In genomic region chr12:99911076-99911475, GRCh38 we compare ENCODE assay signal across 11 cellular contexts.
DNase-seq lines count a peak whose midpoint lies in the region; ATAC-seq, FAIRE-seq and TF ChIP-seq lines count a peak whose summit lies in the region.
"Had no signal": no experiment of that assay in that cellular context is flagged by ENCODE, and none has a peak within 500 bp of the region (broad histone marks: within the 10 kb centered on the region; RNA-seq: fewer than 3 reads in every experiment).

No MANE protein-coding gene starts in this region.

- no peak for TF ChIP-seq RAD21 in A549 (conservative IDR thresholded peaks at IDR 0.05 in 1 of 2, IDR thresholded peaks at IDR 0.05 in 1 of 2)

- peak overlapping the region; percentile 27; the same call in 2 of the 3 replicates for H3K4me3 ChIP-seq in A549
- peak overlapping the region; percentile 8 to 33 (median 27) for H3K4me3 ChIP-seq in esophagus muscularis mucosa
- peak overlapping the region in 1 of 2 donors; percentile 10 for H3K4me3 ChIP-seq in muscle layer of duodenum (ENCODE audit: low read depth in 1 of 2, low read length in 2 of 2)

- DNase-seq in A549 (ENCODE audit: low read depth in 1 of 2, low spot score in 1 of 2) (peak; percentile 50 to 78), NCI-H226 (peak; percentile 88), esophagus muscularis mucosa (ENCODE audit: extremely low spot score) (no peak)
- no peak for DNase-seq in activated CD4-positive, alpha-beta T cell treated with anti-CD3 and anti-CD28 coated beads, Interleukin-2, amount 50 U/mL, for 48 hours
- DNase-seq: BE2C, NCI-H1436 treated with DMSO at 0.1 percent for 48 hours had no signal

- peak overlapping the region; percentile 88 for H3K4me2 ChIP-seq in A549

- H3K4me1 ChIP-seq in A549 (peaks cover 52% of the 10 kb centered on the region), esophagus muscularis mucosa (peaks cover 0 to 32% (median 24%) of the 10 kb centered on the region in 4 donors), muscle layer of duodenum (ENCODE audit: control insufficient read depth in 1 of 2, insufficient read depth in 2 of 2, low read length in 2 of 2) (peaks cover 0 to 6% of the 10 kb centered on the region in 2 donors)
- H3K4me1 ChIP-seq: BE2C had no signal

- no peaks in the 10 kb centered on the region for H3K27me3 ChIP-seq in esophagus muscularis mucosa
- H3K27me3 ChIP-seq in muscle layer of duodenum (ENCODE audit: low read depth, low read length): no peaks in the 10 kb centered on the region
- H3K27me3 ChIP-seq: BE2C had no signal

- no peak for TF ChIP-seq EP300 in A549 (IDR thresholded peaks at IDR 0.05)
- TF ChIP-seq EP300 in esophagus muscularis mucosa (IDR thresholded peaks at IDR 0.05): no peak

- intact Hi-C loops in esophagus muscularis mucosa (cut with DNase I): no loop called here

- H3K27ac ChIP-seq in A549 (peak overlapping the region; percentile 60 to 76), esophagus muscularis mucosa (replicated peaks in 1 of 4) (peak overlapping the region; percentile 67 to 79 (median 72)), muscle layer of duodenum (ENCODE audit: low read length) (peak overlapping the region; percentile 74)

- CTCF ChIA-PET in A549 (lab: Yijun Ruan, JAX): interaction anchor here (0.9 kb wide), 1 partner anchor 11 kb away, joined by 3 read pairs; no protein-coding TSS in a partner anchor

- POLR2A ChIA-PET in A549 (lab: Yijun Ruan, JAX): interaction anchor here (0.8 to 1.1 kb wide), 2 partner anchors 100 to 228 kb away, joined by 3 read pairs; no protein-coding TSS in a partner anchor

- H3K36me3 ChIP-seq in esophagus muscularis mucosa: no peaks in the 10 kb centered on the region
- H3K36me3 ChIP-seq in muscle layer of duodenum (ENCODE audit: control insufficient read depth in 1 of 2, insufficient read depth in 2 of 2, low read length in 2 of 2): no peaks in the 10 kb centered on the region
- H3K36me3 ChIP-seq: BE2C had no signal

- H3K9me3 ChIP-seq in A549: no peaks in the 10 kb centered on the region
- no peaks in the 10 kb centered on the region for H3K9me3 ChIP-seq in esophagus muscularis mucosa
- H3K9me3 ChIP-seq in muscle layer of duodenum (ENCODE audit: control insufficient read depth in 1 of 2, low read length in 2 of 2): no peaks in the 10 kb centered on the region
- H3K9me3 ChIP-seq: BE2C had no signal

- 7% methylated on average over 3 of the region's 3 CpGs for WGBS in A549 (ENCODE audit: missing lambda C conversion rate)
- WGBS in esophagus muscularis mucosa: 22% methylated on average over 3 of the region's 3 CpGs

- no peak for TF ChIP-seq POLR2A in A549 (IDR thresholded peaks at IDR 0.05; ENCODE audit: low read length)
- no peak for TF ChIP-seq POLR2A in esophagus muscularis mucosa (IDR thresholded peaks at IDR 0.05; ENCODE audit: low read depth)

- FAIRE-seq in A549 (lab: Jason Lieb, UNC): peak; percentile 32

- ATAC-seq in A549 (peak; percentile 65 to 77), HG02610 (IDR thresholded peaks at IDR 0.05; ENCODE audit: unreplicated experiment) (no peak), GM21576 (IDR thresholded peaks at IDR 0.05; ENCODE audit: unreplicated experiment) (no peak), GM19328 (IDR thresholded peaks at IDR 0.05; ENCODE audit: unreplicated experiment) (no peak)
- ATAC-seq: WTC11 had no signal

- TF ChIP-seq CTCF in A549 (IDR thresholded peaks at IDR 0.05): no peak
- TF ChIP-seq CTCF in esophagus muscularis mucosa (IDR thresholded peaks at IDR 0.05): peak in 2 of 3 experiments; percentile 5 to 7

TF ChIP-seq in A549, 52 proteins besides CTCF, POLR2A, EP300 and RAD21:
- TF ChIP-seq ZSCAN20 (CRISPR knock-in tag; IDR thresholded peaks at IDR 0.05) (no peak), RARB (CRISPR knock-in tag; IDR thresholded peaks at IDR 0.05) (no peak), SMC3 (IDR thresholded peaks at IDR 0.05) (no peak), CBX2 (IDR thresholded peaks at IDR 0.05; ENCODE audit: borderline replicate concordance, low read depth) (no peak), ZFP36 (IDR thresholded peaks at IDR 0.05; ENCODE audit: borderline replicate concordance, partially characterized antibody) (no peak), HMGXB4 (CRISPR knock-in tag; IDR thresholded peaks at IDR 0.05; ENCODE audit: borderline replicate concordance) (no peak), FOSL2 (IDR thresholded peaks at IDR 0.05) (no peak), FOSL2 (CRISPR knock-in tag; IDR thresholded peaks at IDR 0.05) (peak; percentile 80), RNF2 (IDR thresholded peaks at IDR 0.05; ENCODE audit: borderline replicate concordance, low read depth) (no peak), FOXS1 (CRISPR knock-in tag; IDR thresholded peaks at IDR 0.05) (no peak), ESRRA (IDR thresholded peaks at IDR 0.05; ENCODE audit: borderline replicate concordance, low read length) (no peak), GATA3 (IDR thresholded peaks at IDR 0.05; ENCODE audit: borderline replicate concordance) (peak; percentile 32; the same call in 1 of the 2 replicates), HOXA7 (CRISPR knock-in tag; IDR thresholded peaks at IDR 0.05) (no peak), JUNB (IDR thresholded peaks at IDR 0.05) (peak; percentile 24; the same call in 1 of the 2 replicates), TFCP2L1 (CRISPR knock-in tag; IDR thresholded peaks at IDR 0.05) (no peak), RCOR1 (IDR thresholded peaks at IDR 0.05; ENCODE audit: low read depth, low read length) (no peak), ELK1 (IDR thresholded peaks at IDR 0.05; ENCODE audit: low read depth, low read length) (no peak), SREBF2 (IDR thresholded peaks at IDR 0.05) (no peak), POLR2AphosphoS2 (conservative IDR thresholded peaks at IDR 0.05; ENCODE audit: low read length) (no peak), E2F6 (IDR thresholded peaks at IDR 0.05; ENCODE audit: borderline replicate concordance, low read depth) (no peak), ZC3H11A (IDR thresholded peaks at IDR 0.05) (no peak), HEYL (CRISPR knock-in tag; IDR thresholded peaks at IDR 0.05) (no peak), HOXB13 (CRISPR knock-in tag; IDR thresholded peaks at IDR 0.05; ENCODE audit: low read depth) (no peak), CEBPB (IDR thresholded peaks at IDR 0.05) (no peak; a peak in 1 of 4 replicates), NPAS2 (CRISPR knock-in tag; IDR thresholded peaks at IDR 0.05; ENCODE audit: borderline replicate concordance) (no peak)

Comparison
In these comparisons a context has a peak if more than half of its experiments do, and no peak if none do; other contexts are left out.
1. ATAC-seq: peak in A549 (2 of 2); none in HG02610 (single experiment), GM21576 (single experiment) and GM19328 (single experiment).
2. DNase-seq: peak in A549 (2 of 2) and NCI-H226 (single experiment); none in esophagus muscularis mucosa (single experiment) and activated CD4-positive, alpha-beta T cell treated with anti-CD3 and anti-CD28 coated beads, Interleukin-2, amount 50 U/mL, for 48 hours (0 of 2).
3. Peak in every context shown above with its lines, with median percentiles within 50 percentile points of each other: H3K27ac ChIP-seq.